Comparison of ENCODE assay signal across 8 cellular contexts in genomic region chr11:65860278-65861164, GRCh38. TPM values are rescaled to one million over a fixed set of nuclear protein-coding genes. Genes with fewer than 3 reads are reported as not detected.
A peak's percentile ranks its signal among the peaks of the same experiment; 100 is the strongest.
DNase-seq lines count a peak whose midpoint lies in the region; ATAC-seq and TF ChIP-seq lines count a peak whose summit lies in the region.

TSS of gene MUS81 (plus strand) at chr11:65860433. CDS start at chr11:65860754, 321 bp downstream.

- H3K27ac Mint-ChIP-seq in T-helper 17 cell (peak within 1 kb of the TSS; percentile 99), progenitor cell of endocrine pancreas (peak within 1 kb of the TSS; percentile 99)

- H3K27me3 Mint-ChIP-seq in T-helper 17 cell (no peaks in the 10 kb centered on the region), progenitor cell of endocrine pancreas (no peaks in the 10 kb centered on the region)

- TF ChIP-seq CTCF in HEK293 (tag by site-specific recombination; IDR thresholded peaks at IDR 0.05) (peak; percentile 94), progenitor cell of endocrine pancreas (IDR thresholded peaks at IDR 0.05; ENCODE audit: unreplicated experiment) (peak; percentile 91), upper lobe of right lung (IDR thresholded peaks at IDR 0.05) (peak; percentile 92)

- peaks cover 0 to 54% of the 10 kb centered on the region in 2 experiments; a peak in 1 of 3 replicates for H3K36me3 ChIP-seq in HEK293 (ENCODE audit: control insufficient read depth in 2 of 2, insufficient read depth in 1 of 2, low read length in 2 of 2)
- H3K36me3 ChIP-seq in upper lobe of right lung = peaks cover 47% of the 10 kb centered on the region

- H3K4me3 Mint-ChIP-seq in T-helper 17 cell (peak within 1 kb of the TSS; percentile 99), progenitor cell of endocrine pancreas (ENCODE audit: low read depth) (peak within 1 kb of the TSS; percentile 87)

- DNase-seq in DMS153 treated with DMSO at 0.1 percent for 48 hours (lab: John Stamatoyannopoulos, UW; ENCODE audit: unreplicated experiment) (peak; percentile 87), NCI-H187 (lab: John Stamatoyannopoulos, UW) (peak; percentile 90 to 92), T-helper 17 cell (peak; percentile 89 to 96 (median 91)), amniotic stem cell (lab: John Stamatoyannopoulos, UW) (peak; percentile 98), left cardiac atrium (peak; percentile 98), progenitor cell of endocrine pancreas (ENCODE audit: low spot score, unreplicated experiment) (peak; percentile 93), upper lobe of right lung (peak; percentile 98)

- no peaks in the 10 kb centered on the region for H3K27me3 ChIP-seq in upper lobe of right lung

- H3K9me3 Mint-ChIP-seq in progenitor cell of endocrine pancreas (ENCODE audit: low read depth) = no peaks in the 10 kb centered on the region

- intact Hi-C loops in left cardiac atrium (cut with DNase I) (loop anchor here in 1 of 2 donors (1.0 kb wide), 1 partner anchor 13 kb away; no protein-coding TSS in a partner anchor), upper lobe of right lung (cut with DNase I) (no loop called here)

- H3K4me3 ChIP-seq in HEK293 (ENCODE audit: low read depth, low read length) = peak within 1 kb of the TSS; percentile 94
- peak within 1 kb of the TSS; percentile 98 for H3K4me3 ChIP-seq in upper lobe of right lung

- H3K4me1 ChIP-seq in HEK293 (ENCODE audit: control insufficient read depth, insufficient read depth, low read length) (peaks cover 4% of the 10 kb centered on the region; the same call in 1 of the 2 replicates), upper lobe of right lung (peaks cover 31% of the 10 kb centered on the region)

- ATAC-seq in T-helper 17 cell (peak; percentile 48), left cardiac atrium (peak; percentile 67 to 72), upper lobe of right lung (peak; percentile 73)

- peaks cover 9% of the 10 kb centered on the region for H3K36me3 Mint-ChIP-seq in T-helper 17 cell (ENCODE audit: low read depth)
- H3K36me3 Mint-ChIP-seq in progenitor cell of endocrine pancreas (ENCODE audit: insufficient read depth) = peaks cover 17% of the 10 kb centered on the region

- no peaks in the 10 kb centered on the region for H3K9me3 ChIP-seq in HEK293 (ENCODE audit: control insufficient read depth, insufficient read depth, low read depth, low read length)
- H3K9me3 ChIP-seq in T-helper 17 cell (ENCODE audit: control insufficient read depth, low read length, poor library complexity, severe bottlenecking) = no peaks in the 10 kb centered on the region
- H3K9me3 ChIP-seq in upper lobe of right lung = no peaks in the 10 kb centered on the region

- CTCF ChIA-PET in HEK293 (lab: Yijun Ruan, JAX) = interaction anchor here (0.5 to 6.3 kb wide), 46 partner anchors 9 to 246 kb away, joined by 3 to 118 read pairs (median 4); partner anchors contain the start of genes CCDC85B, FIBP, KAT5 and TSGA10IP

- peak within 1 kb of the TSS; percentile 92 for H3K27ac ChIP-seq in HEK293 (ENCODE audit: extremely low read depth, low read depth, low read length)
- peak within 1 kb of the TSS; percentile 97 for H3K27ac ChIP-seq in upper lobe of right lung

- H3K4me1 Mint-ChIP-seq in T-helper 17 cell = peaks cover 45% of the 10 kb centered on the region
- H3K4me1 Mint-ChIP-seq in progenitor cell of endocrine pancreas (ENCODE audit: low read depth) = peaks cover 27% of the 10 kb centered on the region

- POLR2A ChIA-PET in HEK293 (lab: Yijun Ruan, JAX) = interaction anchor here (0.7 to 6.5 kb wide), 25 partner anchors 9 to 407 kb away, joined by 3 to 121 read pairs (median 5); partner anchors contain the start of genes CCDC85B, FIBP, KAT5 and MAP3K11

TF ChIP-seq in HEK293, 187 proteins besides CTCF, POLR2A, EP300 and RAD21 (continues in another document):
- TF ChIP-seq ZNF266 (tag by site-specific recombination; IDR thresholded peaks at IDR 0.05; ENCODE audit: low read depth) (no peak), ZBTB48 (tag by site-specific recombination; IDR thresholded peaks at IDR 0.05) (peak; percentile 68), ZNF416 (tag by site-specific recombination; IDR thresholded peaks at IDR 0.05) (no peak), PRDM6 (tag by site-specific recombination; IDR thresholded peaks at IDR 0.05) (no peak), ZNF223 (tag by site-specific recombination; IDR thresholded peaks at IDR 0.05) (no peak), ZNF596 (tag by site-specific recombination; IDR thresholded peaks at IDR 0.05) (no peak), GFI1B (tag by site-specific recombination; IDR thresholded peaks at IDR 0.05) (no peak), ZNF10 (tag by site-specific recombination; IDR thresholded peaks at IDR 0.05) (0 out of 2 replicates have a peak, but pooled peaks have one; percentile 28), SP3 (tag by site-specific recombination; IDR thresholded peaks at IDR 0.05) (peak; percentile 76), SP7 (tag by site-specific recombination; IDR thresholded peaks at IDR 0.05) (peak; percentile 29; the same call in 1 of the 2 replicates), ZNF501 (tag by site-specific recombination; IDR thresholded peaks at IDR 0.05) (peak; percentile 42; the same call in 1 of the 2 replicates), ZNF623 (tag by site-specific recombination; IDR thresholded peaks at IDR 0.05) (0 out of 2 replicates have a peak, but pooled peaks have one; percentile 20), ZNF426 (tag by site-specific recombination; IDR thresholded peaks at IDR 0.05) (no peak), ZNF777 (tag by site-specific recombination; IDR thresholded peaks at IDR 0.05; ENCODE audit: borderline replicate concordance) (peak; percentile 59; the same call in 1 of the 2 replicates), ZBTB8A (tag by site-specific recombination; IDR thresholded peaks at IDR 0.05) (peak; percentile 100), ZBTB17 (tag by site-specific recombination; IDR thresholded peaks at IDR 0.05) (peak; percentile 82), ZNF155 (tag by site-specific recombination; IDR thresholded peaks at IDR 0.05) (no peak), ZNF121 (tag by site-specific recombination; IDR thresholded peaks at IDR 0.05) (no peak), ZNF664 (tag by site-specific recombination; IDR thresholded peaks at IDR 0.05) (no peak), ZNF843 (tag by site-specific recombination; IDR thresholded peaks at IDR 0.05) (0 out of 2 replicates have a peak, but pooled peaks have one; percentile 29), ZFP37 (tag by site-specific recombination; IDR thresholded peaks at IDR 0.05) (no peak; the same call in 1 of the 2 replicates), ZNF629 (tag by site-specific recombination; IDR thresholded peaks at IDR 0.05) (peak; percentile 76), ZNF521 (tag by site-specific recombination; IDR thresholded peaks at IDR 0.05) (no peak), OVOL3 (tag by site-specific recombination; IDR thresholded peaks at IDR 0.05) (no peak), KLF8 (tag by site-specific recombination; IDR thresholded peaks at IDR 0.05) (peak; percentile 84), ZNF350 (tag by site-specific recombination; IDR thresholded peaks at IDR 0.05) (no peak), ZSCAN4 (tag by site-specific recombination; IDR thresholded peaks at IDR 0.05) (no peak), ZNF239 (tag by site-specific recombination; IDR thresholded peaks at IDR 0.05) (no peak), BCL11B (tag by site-specific recombination; IDR thresholded peaks at IDR 0.05; ENCODE audit: low read depth) (peak; percentile 17; the same call in 1 of the 2 replicates), TRIM28 (IDR thresholded peaks at IDR 0.05; ENCODE audit: borderline replicate concordance, low read length) (no peak)

RNA-seq across cellular contexts. Expression of gene MUS81, which starts in this region (rescaled TPM):
- total RNA-seq in T-helper 17 cell (10 to 100 TPM; 44.9 to 55.0 TPM), left cardiac atrium (10 to 100 TPM; 36.1 to 37.6 TPM), progenitor cell of endocrine pancreas (55.5 and 60.5 TPM in 2 replicates), upper lobe of right lung (49.4 TPM)

Comparison
In these comparisons a context has a peak if more than half of its experiments do, and no peak if none do; other contexts are left out.
1. Peak in every context shown above with its lines: DNase-seq, ATAC-seq, H3K4me3 ChIP-seq and H3K27ac ChIP-seq.